In genomic region chr13:42992585-42993122, GRCh38 we compare ENCODE assay signal across 8 cellular contexts. TPM values are rescaled to one million over a fixed set of nuclear protein-coding genes. Genes with fewer than 3 reads are reported as not detected.
A peak's percentile ranks its signal among the peaks of the same experiment; 100 is the strongest.
DNase-seq lines count a peak whose midpoint lies in the region; ATAC-seq and TF ChIP-seq lines count a peak whose summit lies in the region.

No MANE protein-coding gene starts in this region.

- no peak for DNase-seq in T-helper 2 cell treated with Interferon-gamma antibody and Interleukin-4, amounts not matched to agents 5 μg/mL and 100 μg/mL, for 36 hours (ENCODE audit: low spot score)
- DNase-seq in NCI-H187 (lab: John Stamatoyannopoulos, UW) = no peak
- no peak for DNase-seq in retina

- H3K4me1 Mint-ChIP-seq in T-helper 2 cell treated with Interferon-gamma antibody and Interleukin-4, amounts not matched to agents 5 μg/mL and 100 μg/mL, for 36 hours (ENCODE audit: low read depth) = peaks cover 51% of the 10 kb centered on the region

- TF ChIP-seq POLR2A in gastroesophageal sphincter (IDR thresholded peaks at IDR 0.05) = no peak

- peak; percentile 53 for ATAC-seq in GM18867 (IDR thresholded peaks at IDR 0.05; ENCODE audit: unreplicated experiment)
- peak; percentile 43 for ATAC-seq in HG02852 (IDR thresholded peaks at IDR 0.05; ENCODE audit: unreplicated experiment)
- ATAC-seq in gastroesophageal sphincter = peak; percentile 8
- ATAC-seq in HG02970 (IDR thresholded peaks at IDR 0.05; ENCODE audit: low FRiP score, unreplicated experiment) = no peak

- TF ChIP-seq CTCF in gastroesophageal sphincter (IDR thresholded peaks at IDR 0.05) = no peak

- peak overlapping the region; percentile 71 to 83 for H3K4me3 ChIP-seq in gastroesophageal sphincter
- H3K4me3 ChIP-seq in skeletal muscle tissue (ENCODE audit: low read length in 3 of 3) = peak overlapping the region; percentile 77 to 90 (median 82)

- H3K9me3 Mint-ChIP-seq in T-helper 2 cell treated with Interferon-gamma antibody and Interleukin-4, amounts not matched to agents 5 μg/mL and 100 μg/mL, for 36 hours = no peaks in the 10 kb centered on the region

- TF ChIP-seq EP300 in gastroesophageal sphincter (IDR thresholded peaks at IDR 0.05) = no peak

- peak overlapping the region; percentile 74 to 83 (median 77) for H3K9ac ChIP-seq in skeletal muscle tissue (ENCODE audit: low read depth in 1 of 3, low read length in 3 of 3)

- H3K4me1 ChIP-seq in gastroesophageal sphincter = peaks cover 4 to 26% (median 6%) of the 10 kb centered on the region in 3 donors
- H3K4me1 ChIP-seq in skeletal muscle tissue (ENCODE audit: control insufficient read depth in 3 of 3, insufficient read depth in 3 of 3, low read length in 3 of 3) = peaks cover 0 to 16% (median 5%) of the 10 kb centered on the region in 3 donors

- H3K27me3 ChIP-seq in gastroesophageal sphincter (no peaks in the 10 kb centered on the region), skeletal muscle tissue (ENCODE audit: control insufficient read depth in 3 of 3, insufficient read depth in 3 of 3, low read length in 3 of 3) (no peaks in the 10 kb centered on the region)

- H3K36me3 Mint-ChIP-seq in T-helper 2 cell treated with Interferon-gamma antibody and Interleukin-4, amounts not matched to agents 5 μg/mL and 100 μg/mL, for 36 hours (ENCODE audit: low read depth) = peaks cover 20% of the 10 kb centered on the region

- peak overlapping the region; percentile 96 for H3K4me3 Mint-ChIP-seq in T-helper 2 cell treated with Interferon-gamma antibody and Interleukin-4, amounts not matched to agents 5 μg/mL and 100 μg/mL, for 36 hours

- H3K9me3 ChIP-seq in gastroesophageal sphincter (no peaks in the 10 kb centered on the region), skeletal muscle tissue (ENCODE audit: control insufficient read depth in 3 of 3, low read length in 3 of 3) (no peaks in the 10 kb centered on the region)

- H3K27ac Mint-ChIP-seq in T-helper 2 cell treated with Interferon-gamma antibody and Interleukin-4, amounts not matched to agents 5 μg/mL and 100 μg/mL, for 36 hours = peak overlapping the region; percentile 97

- H3K36me3 ChIP-seq in gastroesophageal sphincter (no peaks in the 10 kb centered on the region), skeletal muscle tissue (ENCODE audit: control insufficient read depth in 3 of 3, insufficient read depth in 3 of 3, low read length in 3 of 3) (no peaks in the 10 kb centered on the region)

- H3K27me3 Mint-ChIP-seq in T-helper 2 cell treated with Interferon-gamma antibody and Interleukin-4, amounts not matched to agents 5 μg/mL and 100 μg/mL, for 36 hours (ENCODE audit: low read depth) = no peaks in the 10 kb centered on the region

- H3K27ac ChIP-seq in gastroesophageal sphincter (peak overlapping the region; percentile 14 to 87 (median 83)), skeletal muscle tissue (ENCODE audit: low read depth, low read length) (peak overlapping the region; percentile 66)

- 60 to 65% methylated on average over 4 to 5 of the region's 5 CpGs for WGBS in gastroesophageal sphincter (ENCODE audit: low coverage in 1 of 2), 2 donors

RNA-seq across cellular contexts. Expression of gene EPSTI1, which starts 0.6 kb away (rescaled TPM):
- total RNA-seq in gastroesophageal sphincter (10 to 100 TPM in 1 of 4 donors, 1 to 10 TPM in 3; 6.1 to 13.3 (median 7.8) TPM), skeletal muscle tissue (1.6 TPM)

RNA-seq across cellular contexts. Expression of gene DNAJC15, which starts 30.7 kb away (rescaled TPM):
- total RNA-seq in gastroesophageal sphincter (10 to 100 TPM in 3 of 4 donors, 1 to 10 TPM in 1; 9.3 to 21.6 (median 12.7) TPM), skeletal muscle tissue (7.3 TPM)
